Comparison of ENCODE assay signal across 17 cellular contexts in the genomic region with DNA sequence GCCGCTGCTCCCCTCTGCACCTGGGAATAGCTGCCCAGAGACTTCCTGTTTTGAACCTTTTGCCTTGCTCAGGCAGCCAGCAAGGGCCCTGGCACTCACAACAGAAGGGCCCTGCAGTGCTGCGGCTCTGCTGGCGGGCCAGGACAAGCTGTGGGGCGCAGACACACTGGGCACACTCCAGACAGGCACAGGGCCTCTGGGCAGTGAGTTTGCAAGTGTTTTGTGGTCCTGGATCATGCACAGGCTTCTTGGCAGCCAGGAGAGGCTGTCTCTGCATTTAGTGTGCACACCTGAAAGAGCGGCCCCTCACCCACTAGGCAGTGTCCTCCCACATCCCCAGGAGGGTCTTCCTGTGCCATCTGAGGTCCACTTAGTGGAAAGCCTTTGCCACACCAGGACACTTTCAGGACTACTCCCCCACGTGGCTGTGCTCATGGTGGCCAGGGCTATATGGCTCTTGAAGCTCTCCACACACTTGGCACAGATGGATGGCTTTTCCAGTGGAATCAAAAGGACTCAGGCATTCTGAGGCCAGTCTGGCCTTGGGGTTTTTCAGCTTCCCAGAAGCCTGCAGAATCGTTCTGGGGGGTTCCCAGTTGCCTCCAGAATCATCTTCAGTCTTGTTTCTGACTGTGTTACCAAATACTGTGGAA. TPM values are rescaled to one million over a fixed set of nuclear protein-coding genes. Genes with fewer than 3 reads are reported as not detected.
DNase-seq lines count a peak whose midpoint lies in the region; ATAC-seq, FAIRE-seq and TF ChIP-seq lines count a peak whose summit lies in the region.
"Had no signal": no experiment of that assay in that cellular context is flagged by ENCODE, and none has a peak within 500 bp of the region (broad histone marks: within the 10 kb centered on the region; RNA-seq: fewer than 3 reads in every experiment).

No MANE protein-coding gene starts in this region.

- TF ChIP-seq CTCF in brain (conservative IDR thresholded peaks at IDR 0.05) (no peak), spleen (IDR thresholded peaks at IDR 0.05 in 8 of 11, conservative IDR thresholded peaks at IDR 0.05 in 3 of 11) (no peak)

- CTCF ChIA-PET in activated naive CD4-positive, alpha-beta T cell treated with anti-CD3 and anti-CD28 coated beads for 36 hours (lab: Charles Lee) = interaction anchor here (0.7 to 2.1 kb wide), 3 partner anchors 13 to 373 kb away, joined by 3 to 12 read pairs (median 5); no protein-coding TSS in a partner anchor

- H3K4me3 ChIP-seq in spleen = no peak overlapping the region
- H3K4me3 ChIP-seq: colonic mucosa had no signal

- FAIRE-seq in GM12892 (lab: Jason Lieb, UNC) = no peak
- FAIRE-seq: urothelium cell line had no signal

- peak overlapping the region; percentile 93 for H3K27ac Mint-ChIP-seq in activated naive CD4-positive, alpha-beta T cell treated with anti-CD3 and anti-CD28 coated beads for 36 hours
- H3K27ac Mint-ChIP-seq in activated naive CD4-positive, alpha-beta T cell treated with anti-CD3 and anti-CD28 coated beads, Interleukin-2, amount 50 U/mL, for 72 hours = peak overlapping the region in 1 of 2 donors; percentile 92
- peak overlapping the region in 4 of 5 experiments; percentile 36 to 86 (median 76) for H3K27ac Mint-ChIP-seq in brain
- H3K27ac Mint-ChIP-seq: stimulated activated memory B cell treated with anti-CD40 and anti-IgM and Interleukin-4, amounts not matched to agents 10 μg/mL and 1 μg/mL and 100 μg/mL, for 72 hours; WTC11 had no signal

- H3K27ac ChIP-seq in spleen = peak overlapping the region; percentile 8 to 83 (median 52)
- H3K27ac ChIP-seq: colonic mucosa had no signal

- H3K36me3 Mint-ChIP-seq in activated naive CD4-positive, alpha-beta T cell treated with anti-CD3 and anti-CD28 coated beads for 36 hours (ENCODE audit: low read depth) = peaks cover 20% of the 10 kb centered on the region
- H3K36me3 Mint-ChIP-seq in activated naive CD4-positive, alpha-beta T cell treated with anti-CD3 and anti-CD28 coated beads, Interleukin-2, amount 50 U/mL, for 72 hours = peaks cover 0 to 18% of the 10 kb centered on the region in 2 donors
- H3K36me3 Mint-ChIP-seq in brain = no peaks in the 10 kb centered on the region
- H3K36me3 Mint-ChIP-seq: stimulated activated memory B cell treated with anti-CD40 and anti-IgM and Interleukin-4, amounts not matched to agents 10 μg/mL and 1 μg/mL and 100 μg/mL, for 72 hours; WTC11 had no signal

- DNase-seq in activated naive CD4-positive, alpha-beta T cell treated with anti-CD3 and anti-CD28 coated beads for 36 hours = no peak
- DNase-seq in activated naive CD4-positive, alpha-beta T cell treated with anti-CD3 and anti-CD28 coated beads, Interleukin-2, amount 50 U/mL, for 72 hours (ENCODE audit: low spot score in 2 of 2) = no peak
- DNase-seq in NAMALWA (ENCODE audit: low spot score) (peak; percentile 45), spleen (no peak), GM12892 (ENCODE audit: insufficient read length) (no peak), putamen (ENCODE audit: low spot score) (no peak), cortex of kidney (lab: John Stamatoyannopoulos, UW) (no peak)
- DNase-seq: activated T-cell treated with anti-CD3 and anti-CD28 coated beads, Interleukin-2, amount 50 U/mL, for 4 hours; aorta; DMS 273 treated with DMSO at 0.1 percent for 48 hours had no signal

- H3K9me3 ChIP-seq in spleen = no peaks in the 10 kb centered on the region
- H3K9me3 ChIP-seq: colonic mucosa had no signal

- no peak for TF ChIP-seq POLR2A in spleen (IDR thresholded peaks at IDR 0.05)
- no peak for TF ChIP-seq POLR2A in GM12892 (IDR thresholded peaks at IDR 0.05; ENCODE audit: low read depth, low read length)

- H3K36me3 ChIP-seq in spleen = peaks cover 4 to 31% (median 13%) of the 10 kb centered on the region in 6 donors
- H3K36me3 ChIP-seq: colonic mucosa had no signal

- H3K4me1 Mint-ChIP-seq in activated naive CD4-positive, alpha-beta T cell treated with anti-CD3 and anti-CD28 coated beads for 36 hours (ENCODE audit: low read depth) = peaks cover 88% of the 10 kb centered on the region
- peaks cover 21% of the 10 kb centered on the region for H3K4me1 Mint-ChIP-seq in brain

- intact Hi-C loops in activated naive CD4-positive, alpha-beta T cell treated with anti-CD3 and anti-CD28 coated beads for 36 hours (cut with micrococcal nuclease) = no loop called here
- intact Hi-C loops in spleen (cut with DNase I; ENCODE audit: low total_unique reads) = no loop called here

- peak overlapping the region; percentile 21 for H3K4me3 Mint-ChIP-seq in activated naive CD4-positive, alpha-beta T cell treated with anti-CD3 and anti-CD28 coated beads for 36 hours
- H3K4me3 Mint-ChIP-seq in brain = no peak overlapping the region
- H3K4me3 Mint-ChIP-seq: mesothelial cell of epicardium; stimulated activated memory B cell treated with anti-CD40 and anti-IgM and Interleukin-4, amounts not matched to agents 10 μg/mL and 1 μg/mL and 100 μg/mL, for 72 hours; WTC11 had no signal

- H3K27me3 ChIP-seq in spleen (replicated peaks in 1 of 7) = peaks cover 0 to 11% (median 0%) of the 10 kb centered on the region in 7 donors
- H3K27me3 ChIP-seq: colonic mucosa had no signal

- ATAC-seq in activated naive CD4-positive, alpha-beta T cell treated with anti-CD3 and anti-CD28 coated beads, Interleukin-2, amount 50 U/mL, for 72 hours = no peak
- ATAC-seq: activated T-cell treated with anti-CD3 and anti-CD28 coated beads, Interleukin-2, amount 50 U/mL, for 4 hours; esophagus mucosa; stimulated activated memory B cell treated with anti-CD40 and anti-IgM and Interleukin-4, amounts not matched to agents 10 μg/mL and 1 μg/mL and 100 μg/mL, for 72 hours; WTC11 had no signal

- H3K9me3 Mint-ChIP-seq in activated naive CD4-positive, alpha-beta T cell treated with anti-CD3 and anti-CD28 coated beads for 36 hours = no peaks in the 10 kb centered on the region
- no peaks in the 10 kb centered on the region for H3K9me3 Mint-ChIP-seq in activated naive CD4-positive, alpha-beta T cell treated with anti-CD3 and anti-CD28 coated beads, Interleukin-2, amount 50 U/mL, for 72 hours
- peaks cover 0 to 3% (median 0%) of the 10 kb centered on the region in 5 experiments for H3K9me3 Mint-ChIP-seq in brain
- H3K9me3 Mint-ChIP-seq: activated T-cell treated with anti-CD3 and anti-CD28 coated beads, Interleukin-2, amount 50 U/mL, for 4 hours; mesothelial cell of epicardium; stimulated activated memory B cell treated with anti-CD40 and anti-IgM and Interleukin-4, amounts not matched to agents 10 μg/mL and 1 μg/mL and 100 μg/mL, for 72 hours; WTC11 had no signal

- peaks cover 34 to 99% (median 88%) of the 10 kb centered on the region in 6 donors for H3K4me1 ChIP-seq in spleen
- H3K4me1 ChIP-seq: colonic mucosa had no signal

- 58 to 69% (median 60%) methylated on average over 6 to 7 of the region's 7 CpGs for WGBS in spleen, 5 donors

- no peaks in the 10 kb centered on the region for H3K27me3 Mint-ChIP-seq in activated naive CD4-positive, alpha-beta T cell treated with anti-CD3 and anti-CD28 coated beads for 36 hours (ENCODE audit: low read depth)
- no peaks in the 10 kb centered on the region for H3K27me3 Mint-ChIP-seq in brain
- H3K27me3 Mint-ChIP-seq: stimulated activated memory B cell treated with anti-CD40 and anti-IgM and Interleukin-4, amounts not matched to agents 10 μg/mL and 1 μg/mL and 100 μg/mL, for 72 hours had no signal

RNA-seq across cellular contexts. Expression of a gene that starts 5.0 kb away (rescaled TPM):
- 10 to 100 TPM; 31.8 to 32.4 TPM for total RNA-seq in activated naive CD4-positive, alpha-beta T cell treated with anti-CD3 and anti-CD28 coated beads for 36 hours
- 10 to 100 TPM; 35.4 to 43.5 TPM for total RNA-seq in activated naive CD4-positive, alpha-beta T cell treated with anti-CD3 and anti-CD28 coated beads, Interleukin-2, amount 50 U/mL, for 72 hours
- 390 TPM for polyA plus RNA-seq in brain (ENCODE audit: insufficient read depth, low read depth, low replicate concordance)
- 10 to 100 TPM; 19.3 to 33.3 (median 28.0) TPM for total RNA-seq in spleen
- 10 to 100 TPM; 23.0 to 35.4 (median 33.4) TPM for polyA plus RNA-seq in spleen
- 10.5 TPM for polyA plus RNA-seq in GM12892 (2012; ENCODE audit: missing spikeins)

RNA-seq across cellular contexts. Expression of a gene that starts 30.6 kb away (rescaled TPM):
- total RNA-seq in activated naive CD4-positive, alpha-beta T cell treated with anti-CD3 and anti-CD28 coated beads for 36 hours = 10 to 100 TPM; 17.6 to 19.4 TPM
- 10 to 100 TPM; 18.9 to 23.0 TPM for total RNA-seq in activated naive CD4-positive, alpha-beta T cell treated with anti-CD3 and anti-CD28 coated beads, Interleukin-2, amount 50 U/mL, for 72 hours
- 10.0 TPM for polyA plus RNA-seq in brain (ENCODE audit: insufficient read depth, low read depth, low replicate concordance)
- 10 to 100 TPM; 19.0 to 39.8 (median 30.2) TPM for total RNA-seq in spleen
- 1 to 10 TPM; 4.4 to 9.9 (median 6.0) TPM for polyA plus RNA-seq in spleen
- 4.6 TPM for polyA plus RNA-seq in GM12892 (2012; ENCODE audit: missing spikeins)
